In the genomic region with DNA sequence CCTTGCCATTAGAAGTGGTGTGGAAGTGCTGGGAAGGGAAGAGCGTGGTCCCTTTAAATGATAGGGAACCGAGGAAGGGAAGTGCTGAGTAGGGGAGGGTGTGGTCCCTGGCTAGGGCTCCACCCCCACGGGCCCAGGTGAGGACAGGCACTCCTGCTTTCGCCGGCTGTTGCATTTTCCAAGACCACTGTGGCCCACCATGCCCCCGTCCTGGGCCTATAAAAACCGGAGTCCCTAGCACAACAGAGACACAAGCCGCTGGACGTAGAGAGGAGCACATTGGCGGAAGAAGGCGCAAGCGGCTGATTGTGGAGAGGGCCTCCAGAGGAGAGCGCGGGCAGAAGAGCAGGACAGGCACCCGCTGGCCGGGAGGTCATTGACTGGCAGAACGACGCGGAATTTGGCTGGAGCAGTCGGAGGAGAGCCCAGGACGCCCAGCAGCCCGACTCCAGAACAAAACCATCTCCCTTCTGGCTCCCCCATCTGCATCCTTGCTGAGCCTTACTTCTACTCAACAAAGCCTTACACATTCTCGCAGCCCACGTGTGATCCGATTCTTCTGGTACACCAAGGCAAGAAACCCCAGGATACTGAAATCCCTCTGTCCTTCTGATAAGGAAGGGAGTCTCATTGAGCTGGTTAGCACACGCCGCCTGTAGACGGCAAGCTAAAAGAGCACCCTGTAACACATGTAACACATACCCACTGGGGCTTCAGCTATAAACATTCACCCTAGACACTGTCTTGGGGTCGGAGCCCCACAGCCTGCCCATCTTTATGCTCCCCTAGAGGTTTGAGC, we compare ENCODE assay signal across 2 cellular contexts.
A peak's percentile ranks its signal among the peaks of the same experiment; 100 is the strongest.
TF ChIP-seq lines count a peak whose summit lies in the region.

No MANE protein-coding gene starts in this region.

TF ChIP-seq in GM23338, 12 proteins besides CTCF, POLR2A, EP300 and RAD21 (continued from another document):
- peak; percentile 89 for TF ChIP-seq POLR2AphosphoS5 (IDR thresholded peaks at IDR 0.05; ENCODE audit: low read depth)
- TF ChIP-seq, protein P1, sequence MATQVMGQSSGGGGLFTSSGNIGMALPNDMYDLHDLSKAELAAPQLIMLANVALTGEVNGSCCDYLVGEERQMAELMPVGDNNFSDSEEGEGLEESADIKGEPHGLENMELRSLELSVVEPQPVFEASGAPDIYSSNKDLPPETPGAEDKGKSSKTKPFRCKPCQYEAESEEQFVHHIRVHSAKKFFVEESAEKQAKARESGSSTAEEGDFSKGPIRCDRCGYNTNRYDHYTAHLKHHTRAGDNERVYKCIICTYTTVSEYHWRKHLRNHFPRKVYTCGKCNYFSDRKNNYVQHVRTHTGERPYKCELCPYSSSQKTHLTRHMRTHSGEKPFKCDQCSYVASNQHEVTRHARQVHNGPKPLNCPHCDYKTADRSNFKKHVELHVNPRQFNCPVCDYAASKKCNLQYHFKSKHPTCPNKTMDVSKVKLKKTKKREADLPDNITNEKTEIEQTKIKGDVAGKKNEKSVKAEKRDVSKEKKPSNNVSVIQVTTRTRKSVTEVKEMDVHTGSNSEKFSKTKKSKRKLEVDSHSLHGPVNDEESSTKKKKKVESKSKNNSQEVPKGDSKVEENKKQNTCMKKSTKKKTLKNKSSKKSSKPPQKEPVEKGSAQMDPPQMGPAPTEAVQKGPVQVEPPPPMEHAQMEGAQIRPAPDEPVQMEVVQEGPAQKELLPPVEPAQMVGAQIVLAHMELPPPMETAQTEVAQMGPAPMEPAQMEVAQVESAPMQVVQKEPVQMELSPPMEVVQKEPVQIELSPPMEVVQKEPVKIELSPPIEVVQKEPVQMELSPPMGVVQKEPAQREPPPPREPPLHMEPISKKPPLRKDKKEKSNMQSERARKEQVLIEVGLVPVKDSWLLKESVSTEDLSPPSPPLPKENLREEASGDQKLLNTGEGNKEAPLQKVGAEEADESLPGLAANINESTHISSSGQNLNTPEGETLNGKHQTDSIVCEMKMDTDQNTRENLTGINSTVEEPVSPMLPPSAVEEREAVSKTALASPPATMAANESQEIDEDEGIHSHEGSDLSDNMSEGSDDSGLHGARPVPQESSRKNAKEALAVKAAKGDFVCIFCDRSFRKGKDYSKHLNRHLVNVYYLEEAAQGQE (IDR thresholded peaks at IDR 0.05; ENCODE audit: unreplicated experiment), result no peak

TF ChIP-seq in WTC11, 78 proteins besides CTCF, POLR2A, EP300 and RAD21 (continued from another document):
- TF ChIP-seq, protein P2, sequence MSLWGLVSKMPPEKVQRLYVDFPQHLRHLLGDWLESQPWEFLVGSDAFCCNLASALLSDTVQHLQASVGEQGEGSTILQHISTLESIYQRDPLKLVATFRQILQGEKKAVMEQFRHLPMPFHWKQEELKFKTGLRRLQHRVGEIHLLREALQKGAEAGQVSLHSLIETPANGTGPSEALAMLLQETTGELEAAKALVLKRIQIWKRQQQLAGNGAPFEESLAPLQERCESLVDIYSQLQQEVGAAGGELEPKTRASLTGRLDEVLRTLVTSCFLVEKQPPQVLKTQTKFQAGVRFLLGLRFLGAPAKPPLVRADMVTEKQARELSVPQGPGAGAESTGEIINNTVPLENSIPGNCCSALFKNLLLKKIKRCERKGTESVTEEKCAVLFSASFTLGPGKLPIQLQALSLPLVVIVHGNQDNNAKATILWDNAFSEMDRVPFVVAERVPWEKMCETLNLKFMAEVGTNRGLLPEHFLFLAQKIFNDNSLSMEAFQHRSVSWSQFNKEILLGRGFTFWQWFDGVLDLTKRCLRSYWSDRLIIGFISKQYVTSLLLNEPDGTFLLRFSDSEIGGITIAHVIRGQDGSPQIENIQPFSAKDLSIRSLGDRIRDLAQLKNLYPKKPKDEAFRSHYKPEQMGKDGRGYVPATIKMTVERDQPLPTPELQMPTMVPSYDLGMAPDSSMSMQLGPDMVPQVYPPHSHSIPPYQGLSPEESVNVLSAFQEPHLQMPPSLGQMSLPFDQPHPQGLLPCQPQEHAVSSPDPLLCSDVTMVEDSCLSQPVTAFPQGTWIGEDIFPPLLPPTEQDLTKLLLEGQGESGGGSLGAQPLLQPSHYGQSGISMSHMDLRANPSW (CRISPR knock-in tag; conservative IDR thresholded peaks at IDR 0.05; ENCODE audit: low read depth), result no peak
- TF ChIP-seq HMGA2 (CRISPR knock-in tag; IDR thresholded peaks at IDR 0.05) (no peak), MYBL2 (CRISPR knock-in tag; IDR thresholded peaks at IDR 0.05) (0 out of 2 replicates have a peak, but pooled peaks have one; percentile 59), TEAD1 (CRISPR knock-in tag; IDR thresholded peaks at IDR 0.05) (0 out of 2 replicates have a peak, but pooled peaks have one; percentile 22), OVOL2 (CRISPR knock-in tag; IDR thresholded peaks at IDR 0.05; ENCODE audit: borderline replicate concordance) (no peak), EMX1 (CRISPR knock-in tag; IDR thresholded peaks at IDR 0.05) (no peak), ZNF232 (CRISPR knock-in tag; IDR thresholded peaks at IDR 0.05) (peak; percentile 64; the same call in 1 of the 2 replicates), GTF2I (CRISPR knock-in tag; conservative IDR thresholded peaks at IDR 0.05) (no peak), SMAD4 (CRISPR knock-in tag; IDR thresholded peaks at IDR 0.05) (no peak), SP1 (CRISPR knock-in tag; conservative IDR thresholded peaks at IDR 0.05) (peak; percentile 38; the same call in 1 of the 2 replicates), ETV6 (CRISPR knock-in tag; IDR thresholded peaks at IDR 0.05) (no peak), ELF4 (CRISPR knock-in tag; IDR thresholded peaks at IDR 0.05; ENCODE audit: low read depth) (no peak), MXD4 (CRISPR knock-in tag; IDR thresholded peaks at IDR 0.05; ENCODE audit: borderline replicate concordance) (no peak)
- TF ChIP-seq, protein P3, sequence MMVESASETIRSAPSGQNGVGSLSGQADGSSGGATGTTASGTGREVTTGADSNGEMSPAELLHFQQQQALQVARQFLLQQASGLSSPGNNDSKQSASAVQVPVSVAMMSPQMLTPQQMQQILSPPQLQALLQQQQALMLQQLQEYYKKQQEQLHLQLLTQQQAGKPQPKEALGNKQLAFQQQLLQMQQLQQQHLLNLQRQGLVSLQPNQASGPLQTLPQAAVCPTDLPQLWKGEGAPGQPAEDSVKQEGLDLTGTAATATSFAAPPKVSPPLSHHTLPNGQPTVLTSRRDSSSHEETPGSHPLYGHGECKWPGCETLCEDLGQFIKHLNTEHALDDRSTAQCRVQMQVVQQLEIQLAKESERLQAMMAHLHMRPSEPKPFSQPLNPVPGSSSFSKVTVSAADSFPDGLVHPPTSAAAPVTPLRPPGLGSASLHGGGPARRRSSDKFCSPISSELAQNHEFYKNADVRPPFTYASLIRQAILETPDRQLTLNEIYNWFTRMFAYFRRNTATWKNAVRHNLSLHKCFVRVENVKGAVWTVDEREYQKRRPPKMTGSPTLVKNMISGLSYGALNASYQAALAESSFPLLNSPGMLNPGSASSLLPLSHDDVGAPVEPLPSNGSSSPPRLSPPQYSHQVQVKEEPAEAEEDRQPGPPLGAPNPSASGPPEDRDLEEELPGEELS (CRISPR knock-in tag; IDR thresholded peaks at IDR 0.05), result no peak
- TF ChIP-seq, protein P4, sequence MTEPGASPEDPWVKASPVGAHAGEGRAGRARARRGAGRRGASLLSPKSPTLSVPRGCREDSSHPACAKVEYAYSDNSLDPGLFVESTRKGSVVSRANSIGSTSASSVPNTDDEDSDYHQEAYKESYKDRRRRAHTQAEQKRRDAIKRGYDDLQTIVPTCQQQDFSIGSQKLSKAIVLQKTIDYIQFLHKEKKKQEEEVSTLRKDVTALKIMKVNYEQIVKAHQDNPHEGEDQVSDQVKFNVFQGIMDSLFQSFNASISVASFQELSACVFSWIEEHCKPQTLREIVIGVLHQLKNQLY (CRISPR knock-in tag; IDR thresholded peaks at IDR 0.05), result no peak
- TF ChIP-seq, protein P5, sequence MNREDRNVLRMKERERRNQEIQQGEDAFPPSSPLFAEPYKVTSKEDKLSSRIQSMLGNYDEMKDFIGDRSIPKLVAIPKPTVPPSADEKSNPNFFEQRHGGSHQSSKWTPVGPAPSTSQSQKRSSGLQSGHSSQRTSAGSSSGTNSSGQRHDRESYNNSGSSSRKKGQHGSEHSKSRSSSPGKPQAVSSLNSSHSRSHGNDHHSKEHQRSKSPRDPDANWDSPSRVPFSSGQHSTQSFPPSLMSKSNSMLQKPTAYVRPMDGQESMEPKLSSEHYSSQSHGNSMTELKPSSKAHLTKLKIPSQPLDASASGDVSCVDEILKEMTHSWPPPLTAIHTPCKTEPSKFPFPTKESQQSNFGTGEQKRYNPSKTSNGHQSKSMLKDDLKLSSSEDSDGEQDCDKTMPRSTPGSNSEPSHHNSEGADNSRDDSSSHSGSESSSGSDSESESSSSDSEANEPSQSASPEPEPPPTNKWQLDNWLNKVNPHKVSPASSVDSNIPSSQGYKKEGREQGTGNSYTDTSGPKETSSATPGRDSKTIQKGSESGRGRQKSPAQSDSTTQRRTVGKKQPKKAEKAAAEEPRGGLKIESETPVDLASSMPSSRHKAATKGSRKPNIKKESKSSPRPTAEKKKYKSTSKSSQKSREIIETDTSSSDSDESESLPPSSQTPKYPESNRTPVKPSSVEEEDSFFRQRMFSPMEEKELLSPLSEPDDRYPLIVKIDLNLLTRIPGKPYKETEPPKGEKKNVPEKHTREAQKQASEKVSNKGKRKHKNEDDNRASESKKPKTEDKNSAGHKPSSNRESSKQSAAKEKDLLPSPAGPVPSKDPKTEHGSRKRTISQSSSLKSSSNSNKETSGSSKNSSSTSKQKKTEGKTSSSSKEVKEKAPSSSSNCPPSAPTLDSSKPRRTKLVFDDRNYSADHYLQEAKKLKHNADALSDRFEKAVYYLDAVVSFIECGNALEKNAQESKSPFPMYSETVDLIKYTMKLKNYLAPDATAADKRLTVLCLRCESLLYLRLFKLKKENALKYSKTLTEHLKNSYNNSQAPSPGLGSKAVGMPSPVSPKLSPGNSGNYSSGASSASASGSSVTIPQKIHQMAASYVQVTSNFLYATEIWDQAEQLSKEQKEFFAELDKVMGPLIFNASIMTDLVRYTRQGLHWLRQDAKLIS (CRISPR knock-in tag; IDR thresholded peaks at IDR 0.05; ENCODE audit: borderline replicate concordance), result no peak
- TF ChIP-seq, protein P6, sequence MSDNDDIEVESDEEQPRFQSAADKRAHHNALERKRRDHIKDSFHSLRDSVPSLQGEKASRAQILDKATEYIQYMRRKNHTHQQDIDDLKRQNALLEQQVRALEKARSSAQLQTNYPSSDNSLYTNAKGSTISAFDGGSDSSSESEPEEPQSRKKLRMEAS (CRISPR knock-in tag; IDR thresholded peaks at IDR 0.05), result peak; percentile 66
